2 cellular contexts compared by ENCODE assay signal in genomic region chr6:166870602-166871208, GRCh38.
TF ChIP-seq lines count a peak whose summit lies in the region.

No MANE protein-coding gene starts in this region.

TF ChIP-seq in HCT116, 20 proteins besides CTCF, POLR2A, EP300 and RAD21 (continued from another document):
- TF ChIP-seq TCF7L2 (IDR thresholded peaks at IDR 0.05; ENCODE audit: borderline replicate concordance, extremely low read depth, insufficient read depth, insufficient read length) = no peak

TF ChIP-seq in H1, 55 proteins besides CTCF, POLR2A, EP300 and RAD21 (continued from another document):
- TF ChIP-seq HDAC6 (IDR thresholded peaks at IDR 0.05; ENCODE audit: low read depth, low read length) = no peak
- TF ChIP-seq YY1 (IDR thresholded peaks at IDR 0.05; ENCODE audit: low read depth, low read length) = no peak
- no peak for TF ChIP-seq CHD2 (IDR thresholded peaks at IDR 0.05; ENCODE audit: low read length)
- no peak for TF ChIP-seq CREB1 (IDR thresholded peaks at IDR 0.05)
- TF ChIP-seq CHD1 (IDR thresholded peaks at IDR 0.05; ENCODE audit: low read depth, low read length) = no peak
- no peak for TF ChIP-seq HDAC2 (IDR thresholded peaks at IDR 0.05; ENCODE audit: borderline replicate concordance in 1 of 2, low read depth in 2 of 2, low read length in 2 of 2)
